ENCODE assay signal across 13 cellular contexts in genomic region chr2:217247511-217247910, GRCh38.
DNase-seq lines count a peak whose midpoint lies in the region; ATAC-seq and TF ChIP-seq lines count a peak whose summit lies in the region.
"Had no signal": no experiment of that assay in that cellular context is flagged by ENCODE, and none has a peak within 500 bp of the region (broad histone marks: within the 10 kb centered on the region; RNA-seq: fewer than 3 reads in every experiment).

No MANE protein-coding gene starts in this region.

- no peaks in the 10 kb centered on the region for H3K36me3 ChIP-seq in BLaER1
- no peaks in the 10 kb centered on the region for H3K36me3 ChIP-seq in gastrocnemius medialis
- H3K36me3 ChIP-seq in smooth muscle cell (ENCODE audit: low read depth), result no peaks in the 10 kb centered on the region

- intact Hi-C loops in gastrocnemius medialis (cut with DNase I; ENCODE audit: low total_unique reads), result loop anchor here (5.0 kb wide), 1 partner anchor 565 kb away; no protein-coding TSS in a partner anchor

- H3K4me1 ChIP-seq in BLaER1 (peaks cover 43% of the 10 kb centered on the region), gastrocnemius medialis (peaks cover 37 to 45% of the 10 kb centered on the region in 2 donors), smooth muscle cell (ENCODE audit: low read depth) (peaks cover 15% of the 10 kb centered on the region)
- H3K4me1 ChIP-seq: Caco-2 had no signal

- peaks cover 31% of the 10 kb centered on the region for H3F3A ChIP-seq in smooth muscle cell (ENCODE audit: low read depth)

- TF ChIP-seq CTCF in gastrocnemius medialis (IDR thresholded peaks at IDR 0.05 in 4 of 5, conservative IDR thresholded peaks at IDR 0.05 in 1 of 5) (no peak), smooth muscle cell (IDR thresholded peaks at IDR 0.05; ENCODE audit: borderline replicate concordance, insufficient read depth, poor library complexity, severe bottlenecking) (no peak)

- peak; percentile 33 for DNase-seq in SHP77 treated with DMSO at 0.1 percent for 48 hours (lab: John Stamatoyannopoulos, UW)
- peak; percentile 68 for DNase-seq in left kidney (ENCODE audit: low read depth, low spot score)
- DNase-seq in gastrocnemius medialis, result peak; percentile 85 to 90
- no peak for DNase-seq in smooth muscle cell (lab: John Stamatoyannopoulos, UW; ENCODE audit: unreplicated experiment)
- no peak for DNase-seq in dedifferentiated amniotic fluid mesenchymal stem cell (ENCODE audit: extremely low spot score)
- DNase-seq: activated CD8-positive, alpha-beta memory T cell treated with anti-CD3 and anti-CD28 coated beads, Interleukin-2, amount 50 U/mL, for 4 hours; activated naive CD4-positive, alpha-beta T cell treated with Interleukin-2 at 50 U/mL for 16 hours; Caco-2; HFFc6; T-cell had no signal

- no peak overlapping the region for H3K9ac ChIP-seq in BLaER1
- H3K9ac ChIP-seq in smooth muscle cell (ENCODE audit: low read depth), result no peak overlapping the region

- H3K27me3 ChIP-seq in BLaER1 (no peaks in the 10 kb centered on the region), gastrocnemius medialis (no peaks in the 10 kb centered on the region), smooth muscle cell (ENCODE audit: low read depth) (no peaks in the 10 kb centered on the region)

- TF ChIP-seq POLR2A in gastrocnemius medialis (IDR thresholded peaks at IDR 0.05), result no peak

- in situ Hi-C loops in gastrocnemius medialis (cut with MboI; ENCODE audit: low sequenced_read_pairs in 4 of 4), result no loop called here

- no peaks in the 10 kb centered on the region for H3K9me3 ChIP-seq in BLaER1
- no peaks in the 10 kb centered on the region for H3K9me3 ChIP-seq in gastrocnemius medialis
- no peaks in the 10 kb centered on the region for H3K9me3 ChIP-seq in smooth muscle cell (replicated peaks; ENCODE audit: low read depth)
- H3K9me3 ChIP-seq: Caco-2 had no signal

- H3K4me3 ChIP-seq in BLaER1, result no peak overlapping the region
- H3K4me3 ChIP-seq in gastrocnemius medialis, result peak overlapping the region in 1 of 4 donors; percentile 29
- no peak overlapping the region for H3K4me3 ChIP-seq in smooth muscle cell

- peak; percentile 91 to 92 for ATAC-seq in gastrocnemius medialis
- no peak for ATAC-seq in HG03196 (IDR thresholded peaks at IDR 0.05; ENCODE audit: unreplicated experiment)
- ATAC-seq in GM18502 (IDR thresholded peaks at IDR 0.05; ENCODE audit: poor library complexity, unreplicated experiment), result no peak
- ATAC-seq: T-cell had no signal

- H3K4me2 ChIP-seq in BLaER1, result peak overlapping the region; percentile 83
- H3K4me2 ChIP-seq in smooth muscle cell, result no peak overlapping the region

- H3K27ac ChIP-seq in BLaER1 (no peak overlapping the region), gastrocnemius medialis (peak overlapping the region; percentile 76 to 89 (median 82)), smooth muscle cell (ENCODE audit: low read depth) (no peak overlapping the region)

- H4K20me1 ChIP-seq in BLaER1, result no peaks in the 10 kb centered on the region
- H4K20me1 ChIP-seq in smooth muscle cell (ENCODE audit: low read depth), result no peaks in the 10 kb centered on the region

- no peak overlapping the region for H2AFZ ChIP-seq in smooth muscle cell (ENCODE audit: low read depth)

- 80% methylated on average over 8 of the region's 8 CpGs for WGBS in smooth muscle cell (ENCODE audit: low lambda C conversion rate)

- no peaks in the 10 kb centered on the region for H3K79me2 ChIP-seq in smooth muscle cell (ENCODE audit: low read depth)

Comparison
In these comparisons a context has a peak if more than half of its experiments do, and no peak if none do; other contexts are left out.
1. H3K27ac ChIP-seq: peak in gastrocnemius medialis (4 of 4); none in BLaER1 (single experiment) and smooth muscle cell (single experiment).
2. DNase-seq: peak in SHP77 treated with DMSO at 0.1 percent for 48 hours (single experiment), left kidney (single experiment) and gastrocnemius medialis (2 of 2); none in smooth muscle cell (single experiment) and dedifferentiated amniotic fluid mesenchymal stem cell (single experiment).
3. ATAC-seq: peak in gastrocnemius medialis (2 of 2); none in HG03196 (single experiment) and GM18502 (single experiment).